ENCODE assay signal across 25 cellular contexts in genomic region chr9:124499214-124499613, GRCh38. TPM values are rescaled to one million over a fixed set of nuclear protein-coding genes. Genes with fewer than 3 reads are reported as not detected.
"Had no signal": no experiment of that assay in that cellular context is flagged by ENCODE, and none has a peak within 500 bp of the region (broad histone marks: within the 10 kb centered on the region; RNA-seq: fewer than 3 reads in every experiment).

No MANE protein-coding gene starts in this region.

- H3K27ac Mint-ChIP-seq: memory B cell, mesothelial cell of epicardium, natural killer cell, type B pancreatic cell had no signal

- FAIRE-seq: kidney, small intestine had no signal

- H3K36me3 Mint-ChIP-seq: mesothelial cell of epicardium, type B pancreatic cell had no signal

- H3K27ac ChIP-seq: hepatocyte, left ventricle myocardium inferior, lower lobe of right lung, ovary, right atrium auricular region, suprapubic skin, thyroid gland, uterus had no signal

- H3K9me3 Mint-ChIP-seq: memory B cell, mesothelial cell of epicardium, natural killer cell, neural crest cell, type B pancreatic cell had no signal

- H3K9me3 ChIP-seq: left ventricle myocardium inferior, lower lobe of right lung, ovary, right atrium auricular region, suprapubic skin, thyroid gland, uterus had no signal

- H3K4me3 Mint-ChIP-seq: memory B cell, mesothelial cell of epicardium, natural killer cell, neural crest cell, type B pancreatic cell had no signal

- DNase-seq: effector CD8-positive, alpha-beta T cell; foreskin melanocyte; head of caudate nucleus; left cardiac atrium; left ventricle myocardium inferior; natural killer cell; small intestine; stimulated activated CD4-positive, alpha-beta T cell treated with anti-CD3 and anti-CD28 coated beads, Interleukin-2, amount 100 ng/mL, for 48 hours; stimulated activated naive CD8-positive, alpha-beta T cell treated with anti-CD3 and anti-CD28 coated beads, Interleukin-15, Interleukin-2, amounts not matched to agents 100 U/mL and 50 U/mL, for 24 hours; thyroid gland; uterus had no signal

- H3K27me3 ChIP-seq: ovary had no signal

- H3K36me3 ChIP-seq: left ventricle myocardium inferior, lower lobe of right lung, ovary, right atrium auricular region, suprapubic skin, thyroid gland, uterus had no signal

- H3K4me3 ChIP-seq: hepatocyte, left ventricle myocardium inferior, lower lobe of right lung, ovary, right atrium auricular region, suprapubic skin, thyroid gland, uterus had no signal

RNA-seq across cellular contexts. Expression of gene NR5A1, which starts 8.0 kb away (rescaled TPM):
- total RNA-seq: dermis microvascular lymphatic vessel endothelial cell, kidney, left cardiac atrium, left ventricle myocardium inferior, lower lobe of right lung, myocyte, natural killer cell, right atrium auricular region, suprapubic skin had no signal

RNA-seq across cellular contexts. Expression of gene ADGRD2, which starts 49.0 kb away (rescaled TPM):
- total RNA-seq: dermis microvascular lymphatic vessel endothelial cell, hepatocyte, kidney, left cardiac atrium, left ventricle myocardium inferior, lower lobe of right lung, mucosa of gallbladder, myocyte, natural killer cell, ovary, posterior vena cava, right atrium auricular region, thyroid gland had no signal
